29 cellular contexts compared by ENCODE assay signal in the genomic region with DNA sequence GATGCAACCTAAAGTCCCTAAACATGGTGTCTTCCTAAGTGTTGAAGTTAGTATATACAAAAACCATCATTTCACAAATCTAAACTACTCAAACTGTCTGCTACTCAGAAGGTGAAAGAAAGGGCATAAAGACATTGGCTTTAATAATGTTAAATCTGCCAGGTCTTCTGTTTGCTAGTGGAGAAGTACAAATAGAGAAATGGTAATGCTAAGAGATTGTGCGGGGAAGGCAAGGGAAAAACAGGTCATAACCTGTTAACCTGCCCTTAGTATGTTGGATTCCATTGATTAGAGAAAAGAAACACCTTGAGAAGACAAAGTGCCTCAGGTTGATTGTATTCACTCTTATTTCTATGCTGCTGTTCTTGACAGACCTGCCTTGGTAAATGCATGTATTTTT.
"Had no signal": no experiment of that assay in that cellular context is flagged by ENCODE, and none has a peak within 500 bp of the region (broad histone marks: within the 10 kb centered on the region; RNA-seq: fewer than 3 reads in every experiment).

No MANE protein-coding gene starts in this region.

- H3K4me3 ChIP-seq: heart right ventricle, hepatocyte, left lung, lower lobe of right lung, neural progenitor cell, right atrium auricular region, skin epidermis, spleen, thyroid gland, upper lobe of right lung, uterus had no signal

- H3K9me3 Mint-ChIP-seq: natural killer cell; neural progenitor cell; stimulated activated memory B cell treated with anti-CD40 and anti-IgM and Interleukin-4, amounts not matched to agents 10 μg/mL and 1 μg/mL and 100 μg/mL, for 72 hours had no signal

- H3K36me3 Mint-ChIP-seq: natural killer cell; neural progenitor cell; stimulated activated memory B cell treated with anti-CD40 and anti-IgM and Interleukin-4, amounts not matched to agents 10 μg/mL and 1 μg/mL and 100 μg/mL, for 72 hours had no signal

- H3K27me3 ChIP-seq: heart right ventricle, hepatocyte, left lung, neural progenitor cell, neutrophil, right atrium auricular region, spleen, thyroid gland, upper lobe of right lung, uterus had no signal

- DNase-seq: heart right ventricle; kidney glomerular epithelial cell; left cardiac atrium; left lung; lower lobe of right lung; mammary epithelial cell; mesenchymal stem cell; natural killer cell; nephron progenitor cell; occipital lobe; spleen; stimulated activated CD4-positive, alpha-beta T cell treated with anti-CD3 and anti-CD28 coated beads, Interleukin-1b, Interleukin-23, amount 100 ng/mL, for 48 hours; stimulated activated CD4-positive, alpha-beta T cell treated with anti-CD3 and anti-CD28 coated beads, Interleukin-2, amount 100 ng/mL, for 48 hours; stimulated activated CD4-positive, alpha-beta T cell treated with anti-CD3 and anti-CD28 coated beads, Interleukin-4, amount 100 ng/mL, for 4 hours; stimulated activated CD8-positive, alpha-beta memory T cell treated with anti-CD3 and anti-CD28 coated beads, Interleukin-4, amount 100 ng/mL, for 48 hours; stimulated activated naive CD4-positive, alpha-beta T cell treated with Interleukin-2 at 50 U/mL for 16 hours; stimulated activated naive CD8-positive, alpha-beta T cell treated with anti-CD3 and anti-CD28 coated beads, Interleukin-15, amount 100 ng/mL, for 72 hours; substantia nigra; thyroid gland; upper lobe of right lung; uterus had no signal

- H3K4me1 ChIP-seq: parathyroid adenoma, upper lobe of right lung, uterus had no signal

- H3K9me3 ChIP-seq: heart right ventricle, left lung, lower lobe of right lung, neutrophil, right atrium auricular region, spleen, thyroid gland, upper lobe of right lung, uterus had no signal

- H3K27me3 Mint-ChIP-seq: stimulated activated memory B cell treated with anti-CD40 and anti-IgM and Interleukin-4, amounts not matched to agents 10 μg/mL and 1 μg/mL and 100 μg/mL, for 72 hours; stimulated activated naive CD8-positive, alpha-beta T cell treated with anti-CD3 and anti-CD28 coated beads, Interleukin-15, amount 100 ng/mL, for 72 hours had no signal

- H3K4me3 Mint-ChIP-seq: natural killer cell; nephron progenitor cell; neural progenitor cell; stimulated activated memory B cell treated with anti-CD40 and anti-IgM and Interleukin-4, amounts not matched to agents 10 μg/mL and 1 μg/mL and 100 μg/mL, for 72 hours; stimulated activated naive CD8-positive, alpha-beta T cell treated with anti-CD3 and anti-CD28 coated beads, Interleukin-15, amount 100 ng/mL, for 72 hours had no signal

- H3K36me3 ChIP-seq: left lung, lower lobe of right lung, neural progenitor cell, neutrophil, spleen, thyroid gland, upper lobe of right lung, uterus had no signal

- ATAC-seq: heart right ventricle; left cardiac atrium; left lung; lower lobe of right lung; natural killer cell; sciatic nerve; stimulated activated memory B cell treated with anti-CD40 and anti-IgM and Interleukin-4, amounts not matched to agents 10 μg/mL and 1 μg/mL and 100 μg/mL, for 72 hours; stimulated activated naive CD8-positive, alpha-beta T cell treated with anti-CD3 and anti-CD28 coated beads, Interleukin-15, amount 100 ng/mL, for 72 hours; upper lobe of right lung had no signal

- H3K27ac ChIP-seq: hepatocyte, left lung, lower lobe of right lung, neural progenitor cell, neutrophil, parathyroid adenoma, right atrium auricular region, skin epidermis, spleen, thyroid gland, upper lobe of right lung, uterus had no signal

- H3K27ac Mint-ChIP-seq: natural killer cell; nephron progenitor cell; neural progenitor cell; stimulated activated memory B cell treated with anti-CD40 and anti-IgM and Interleukin-4, amounts not matched to agents 10 μg/mL and 1 μg/mL and 100 μg/mL, for 72 hours; stimulated activated naive CD8-positive, alpha-beta T cell treated with anti-CD3 and anti-CD28 coated beads, Interleukin-15, amount 100 ng/mL, for 72 hours had no signal
